In the genomic region with DNA sequence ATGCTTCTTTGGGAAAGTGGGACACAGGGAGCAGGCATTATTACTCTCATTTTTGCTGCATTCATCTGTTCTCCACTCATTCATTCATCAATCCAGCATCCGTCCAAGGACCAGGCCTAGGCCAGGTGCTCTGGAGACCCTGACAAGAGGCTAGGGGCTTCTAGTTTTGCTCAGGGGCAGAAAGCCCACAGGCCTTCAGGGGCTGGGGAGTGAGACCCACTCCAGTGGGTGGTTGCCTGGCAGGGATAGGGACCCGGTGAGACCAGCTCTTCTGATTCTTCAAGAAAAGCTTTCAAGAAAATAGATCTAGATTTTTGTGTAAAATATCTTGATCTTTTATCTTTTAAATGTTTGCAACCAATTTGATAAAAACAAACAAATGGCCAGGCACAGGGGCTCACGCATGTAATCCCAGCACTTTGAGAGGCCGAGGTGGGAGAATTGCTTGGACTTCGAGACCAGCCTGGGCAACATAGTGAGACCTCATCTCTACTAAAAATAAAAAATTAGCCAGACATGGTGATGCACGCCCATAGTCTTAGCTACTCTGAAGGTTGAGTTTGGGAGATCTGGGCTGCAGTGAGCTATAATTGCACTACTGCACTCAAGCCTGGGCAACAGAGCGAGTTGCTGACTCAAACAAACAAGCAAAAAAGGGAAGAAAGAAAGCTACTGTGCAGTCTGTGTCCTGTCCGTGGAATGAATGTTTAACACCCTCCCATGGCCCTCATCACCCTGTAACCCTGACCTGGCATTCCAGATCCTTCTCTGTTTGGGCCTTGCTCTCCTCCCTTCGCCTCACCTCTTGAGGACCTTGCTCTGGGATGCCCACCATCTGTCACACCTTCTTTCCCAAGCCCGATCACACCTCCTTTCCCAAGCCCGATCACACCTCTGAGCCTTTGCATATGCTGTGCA, we compare ENCODE assay signal across 11 cellular contexts. TPM values are rescaled to one million over a fixed set of nuclear protein-coding genes. Genes with fewer than 3 reads are reported as not detected.
A peak's percentile ranks its signal among the peaks of the same experiment; 100 is the strongest.
DNase-seq lines count a peak whose midpoint lies in the region; ATAC-seq and TF ChIP-seq lines count a peak whose summit lies in the region.
"Had no signal": no experiment of that assay in that cellular context is flagged by ENCODE, and none has a peak within 500 bp of the region (broad histone marks: within the 10 kb centered on the region; RNA-seq: fewer than 3 reads in every experiment).

No MANE protein-coding gene starts in this region.

- no peak overlapping the region for H3K27ac Mint-ChIP-seq in activated CD4-positive, alpha-beta memory T cell treated with anti-CD3 and anti-CD28 coated beads, Interleukin-2, amount 10 ng/mL, durations not matched to agents 7 days and 5 days
- H3K27ac Mint-ChIP-seq in activated CD4-positive, alpha-beta memory T cell treated with anti-CD3 and anti-CD28 coated beads for 36 hours: no peak overlapping the region
- no peak overlapping the region for H3K27ac Mint-ChIP-seq in Calu3 (ENCODE audit: unreplicated experiment)
- H3K27ac Mint-ChIP-seq: activated naive CD4-positive, alpha-beta T cell treated with anti-CD3 and anti-CD28 coated beads, Interleukin-2, amount 50 U/mL, for 24 hours; effector memory CD8-positive, alpha-beta T cell; T-cell had no signal

- no TSS peak for BruUV-seq in Calu3 (replicated peaks; lab: Mats Ljungman, UMichigan)

- H3K4me1 Mint-ChIP-seq in activated CD4-positive, alpha-beta memory T cell treated with anti-CD3 and anti-CD28 coated beads, Interleukin-2, amount 10 ng/mL, durations not matched to agents 7 days and 5 days: no peaks in the 10 kb centered on the region
- H3K4me1 Mint-ChIP-seq in activated CD4-positive, alpha-beta memory T cell treated with anti-CD3 and anti-CD28 coated beads for 36 hours (ENCODE audit: low read depth): peaks cover 9% of the 10 kb centered on the region
- H3K4me1 Mint-ChIP-seq in Calu3 (ENCODE audit: low read depth, unreplicated experiment): no peaks in the 10 kb centered on the region

- peaks cover 2% of the 10 kb centered on the region for H3K27me3 Mint-ChIP-seq in activated CD4-positive, alpha-beta memory T cell treated with anti-CD3 and anti-CD28 coated beads, Interleukin-2, amount 10 ng/mL, durations not matched to agents 7 days and 5 days
- H3K27me3 Mint-ChIP-seq in activated CD4-positive, alpha-beta memory T cell treated with anti-CD3 and anti-CD28 coated beads for 36 hours: no peaks in the 10 kb centered on the region
- H3K27me3 Mint-ChIP-seq in Calu3 (ENCODE audit: unreplicated experiment): peaks cover 44% of the 10 kb centered on the region
- H3K27me3 Mint-ChIP-seq: activated naive CD4-positive, alpha-beta T cell treated with anti-CD3 and anti-CD28 coated beads, Interleukin-2, amount 50 U/mL, for 24 hours; T-cell had no signal

- TF ChIP-seq CTCF in Calu3 (IDR thresholded peaks at IDR 0.05; ENCODE audit: unreplicated experiment): no peak

- intact Hi-C loops in activated CD4-positive, alpha-beta memory T cell treated with anti-CD3 and anti-CD28 coated beads for 36 hours (cut with micrococcal nuclease): no loop called here
- intact Hi-C loops in Calu3 (cut with micrococcal nuclease; ENCODE audit: unreplicated experiment): no loop called here

- no peaks in the 10 kb centered on the region for H3K9me3 Mint-ChIP-seq in activated CD4-positive, alpha-beta memory T cell treated with anti-CD3 and anti-CD28 coated beads, Interleukin-2, amount 10 ng/mL, durations not matched to agents 7 days and 5 days
- peaks cover 12% of the 10 kb centered on the region for H3K9me3 Mint-ChIP-seq in activated CD4-positive, alpha-beta memory T cell treated with anti-CD3 and anti-CD28 coated beads for 36 hours
- no peaks in the 10 kb centered on the region for H3K9me3 Mint-ChIP-seq in Calu3 (ENCODE audit: low read depth, unreplicated experiment)
- H3K9me3 Mint-ChIP-seq: activated naive CD4-positive, alpha-beta T cell treated with anti-CD3 and anti-CD28 coated beads, Interleukin-2, amount 50 U/mL, for 24 hours; effector memory CD8-positive, alpha-beta T cell had no signal

- H3K36me3 Mint-ChIP-seq in activated CD4-positive, alpha-beta memory T cell treated with anti-CD3 and anti-CD28 coated beads, Interleukin-2, amount 10 ng/mL, durations not matched to agents 7 days and 5 days (ENCODE audit: low read depth): peaks cover 7% of the 10 kb centered on the region
- H3K36me3 Mint-ChIP-seq in activated CD4-positive, alpha-beta memory T cell treated with anti-CD3 and anti-CD28 coated beads for 36 hours: peaks cover 10% of the 10 kb centered on the region
- H3K36me3 Mint-ChIP-seq in Calu3 (ENCODE audit: insufficient read depth, unreplicated experiment): no peaks in the 10 kb centered on the region
- H3K36me3 Mint-ChIP-seq: activated naive CD4-positive, alpha-beta T cell treated with anti-CD3 and anti-CD28 coated beads, Interleukin-2, amount 50 U/mL, for 24 hours; T-cell had no signal

- POLR2A ChIA-PET in activated CD4-positive, alpha-beta memory T cell treated with anti-CD3 and anti-CD28 coated beads, Interleukin-2, amount 10 ng/mL, durations not matched to agents 7 days and 5 days (lab: Charles Lee): no interaction called here
- POLR2A ChIA-PET in activated CD4-positive, alpha-beta memory T cell treated with anti-CD3 and anti-CD28 coated beads for 36 hours (lab: Charles Lee): no interaction called here

- ATAC-seq in GM21717 (IDR thresholded peaks at IDR 0.05; ENCODE audit: unreplicated experiment) (peak; percentile 90), HG03457 (IDR thresholded peaks at IDR 0.05; ENCODE audit: unreplicated experiment) (peak; percentile 85)
- ATAC-seq: effector memory CD8-positive, alpha-beta T cell; T-cell had no signal

- DNase-seq in activated CD4-positive, alpha-beta memory T cell treated with anti-CD3 and anti-CD28 coated beads, Interleukin-2, amount 10 ng/mL, durations not matched to agents 7 days and 5 days: peak; percentile 2
- DNase-seq in activated CD4-positive, alpha-beta memory T cell treated with anti-CD3 and anti-CD28 coated beads for 36 hours: no peak
- peak; percentile 5 for DNase-seq in stimulated activated CD8-positive, alpha-beta memory T cell treated with anti-CD3 and anti-CD28 coated beads, Interleukin-4, amount 100 ng/mL, for 48 hours
- DNase-seq in Calu3: no peak
- no peak for DNase-seq in NCI-H2107 (lab: John Stamatoyannopoulos, UW)
- no peak for DNase-seq in activated CD4-positive, alpha-beta T cell treated with anti-CD3 and anti-CD28 coated beads, Interleukin-2, amount 50 U/mL, for 48 hours
- DNase-seq: effector memory CD8-positive, alpha-beta T cell had no signal

- CTCF ChIA-PET in activated CD4-positive, alpha-beta memory T cell treated with anti-CD3 and anti-CD28 coated beads, Interleukin-2, amount 10 ng/mL, durations not matched to agents 7 days and 5 days (lab: Charles Lee): no interaction called here
- CTCF ChIA-PET in activated CD4-positive, alpha-beta memory T cell treated with anti-CD3 and anti-CD28 coated beads for 36 hours (lab: Charles Lee): no interaction called here
- CTCF ChIA-PET in Calu3 (lab: Charles Lee): interaction anchor here (0.6 kb wide), 1 partner anchor 47 kb away, joined by 5 read pairs; no protein-coding TSS in a partner anchor

- no peak overlapping the region for H3K4me3 Mint-ChIP-seq in activated CD4-positive, alpha-beta memory T cell treated with anti-CD3 and anti-CD28 coated beads, Interleukin-2, amount 10 ng/mL, durations not matched to agents 7 days and 5 days
- no peak overlapping the region for H3K4me3 Mint-ChIP-seq in activated CD4-positive, alpha-beta memory T cell treated with anti-CD3 and anti-CD28 coated beads for 36 hours
- H3K4me3 Mint-ChIP-seq in Calu3 (ENCODE audit: low read depth, unreplicated experiment): no peak overlapping the region
- H3K4me3 Mint-ChIP-seq: activated naive CD4-positive, alpha-beta T cell treated with anti-CD3 and anti-CD28 coated beads, Interleukin-2, amount 50 U/mL, for 24 hours; effector memory CD8-positive, alpha-beta T cell; T-cell had no signal

RNA-seq across cellular contexts. Expression of a gene that starts 17.3 kb away (rescaled TPM):
- 10 to 100 TPM; 51.5 to 52.7 TPM for total RNA-seq in activated CD4-positive, alpha-beta memory T cell treated with anti-CD3 and anti-CD28 coated beads, Interleukin-2, amount 10 ng/mL, durations not matched to agents 7 days and 5 days
- total RNA-seq in activated CD4-positive, alpha-beta memory T cell treated with anti-CD3 and anti-CD28 coated beads for 36 hours: 10 to 100 TPM; 38.6 to 38.8 TPM
- total RNA-seq in Calu3 (2022): 84.1 and 104 TPM in 2 replicates

Comparison
In these comparisons a context has a peak if more than half of its experiments do, and no peak if none do; other contexts are left out.
1. DNase-seq: peak in activated CD4-positive, alpha-beta memory T cell treated with anti-CD3 and anti-CD28 coated beads, Interleukin-2, amount 10 ng/mL, durations not matched to agents 7 days and 5 days (single experiment) and stimulated activated CD8-positive, alpha-beta memory T cell treated with anti-CD3 and anti-CD28 coated beads, Interleukin-4, amount 100 ng/mL, for 48 hours (single experiment); none in activated CD4-positive, alpha-beta memory T cell treated with anti-CD3 and anti-CD28 coated beads for 36 hours (single experiment), Calu3 (single experiment), NCI-H2107 (single experiment) and activated CD4-positive, alpha-beta T cell treated with anti-CD3 and anti-CD28 coated beads, Interleukin-2, amount 50 U/mL, for 48 hours (0 of 2).